Comparison of ENCODE assay signal across 8 cellular contexts in genomic region chr5:141636413-141637265, GRCh38. TPM values are rescaled to one million over a fixed set of nuclear protein-coding genes. Genes with fewer than 3 reads are reported as not detected.
A peak's percentile ranks its signal among the peaks of the same experiment; 100 is the strongest.
DNase-seq lines count a peak whose midpoint lies in the region; ATAC-seq and TF ChIP-seq lines count a peak whose summit lies in the region.

HDAC3 (minus strand) TSS chr5:141636849; CDS start chr5:141636790, 59 bp downstream.
A gene with protein sequence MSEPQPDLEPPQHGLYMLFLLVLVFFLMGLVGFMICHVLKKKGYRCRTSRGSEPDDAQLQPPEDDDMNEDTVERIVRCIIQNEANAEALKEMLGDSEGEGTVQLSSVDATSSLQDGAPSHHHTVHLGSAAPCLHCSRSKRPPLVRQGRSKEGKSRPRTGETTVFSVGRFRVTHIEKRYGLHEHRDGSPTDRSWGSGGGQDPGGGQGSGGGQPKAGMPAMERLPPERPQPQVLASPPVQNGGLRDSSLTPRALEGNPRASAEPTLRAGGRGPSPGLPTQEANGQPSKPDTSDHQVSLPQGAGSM (plus strand): TSS chr5:141636997. CDS start chr5:141638226, 1,229 bp downstream.

- ATAC-seq in GM19035 (IDR thresholded peaks at IDR 0.05; ENCODE audit: unreplicated experiment), result peak; percentile 76
- peak; percentile 72 for ATAC-seq in HG03342 (IDR thresholded peaks at IDR 0.05; ENCODE audit: unreplicated experiment)
- ATAC-seq in left lung, result peak; percentile 98

- TF ChIP-seq CTCF in colonic mucosa (IDR thresholded peaks at IDR 0.05), result no peak
- TF ChIP-seq CTCF in left lung (IDR thresholded peaks at IDR 0.05), result no peak

- peak within 1 kb of the TSS; percentile 78 for H3K4me3 ChIP-seq in colonic mucosa
- peak within 1 kb of the TSS; percentile 68 to 93 for H3K4me3 ChIP-seq in left lung

- no peaks in the 10 kb centered on the region for H3K27me3 ChIP-seq in colonic mucosa
- no peaks in the 10 kb centered on the region for H3K27me3 ChIP-seq in left lung

- peaks cover 13% of the 10 kb centered on the region for H3K4me1 ChIP-seq in colonic mucosa
- H3K4me1 ChIP-seq in left lung, result peaks cover 14 to 47% of the 10 kb centered on the region in 2 donors

- peak within 1 kb of the TSS; percentile 93 to 95 for H3K9ac ChIP-seq in colonic mucosa (ENCODE audit: low read depth in 2 of 2, low read length in 2 of 2)

- H3K36me3 ChIP-seq in colonic mucosa (no peaks in the 10 kb centered on the region), left lung (peaks cover 0 to 17% of the 10 kb centered on the region in 2 donors)

- H3K27ac ChIP-seq in colonic mucosa, result peak within 1 kb of the TSS; percentile 58
- peak within 1 kb of the TSS; percentile 44 to 69 for H3K27ac ChIP-seq in left lung

- DNase-seq in AML-193 (lab: John Stamatoyannopoulos, UW) (peak; percentile 60 to 71), NCI-H510A treated with DMSO at 0.1 percent for 48 hours (lab: John Stamatoyannopoulos, UW) (peak; percentile 59), colonic mucosa (peak; percentile 97), left lung (peak; percentile 95 to 99)
- DNase-seq in activated CD4-positive, alpha-beta T cell treated with anti-CD3 and anti-CD28 coated beads for 48 hours, result peak; percentile 96
- DNase-seq in stimulated activated CD4-positive, alpha-beta T cell treated with anti-CD3 and anti-CD28 coated beads, Interleukin-2, amount 100 ng/mL, for 24 hours, result peak; percentile 96 to 97

- H3K9me3 ChIP-seq in colonic mucosa (no peaks in the 10 kb centered on the region), left lung (no peaks in the 10 kb centered on the region)

- intact Hi-C loops in colonic mucosa (cut with DNase I) (no loop called here), left lung (cut with DNase I) (no loop called here)

RNA-seq across cellular contexts. Expression of gene HDAC3, which starts in this region (rescaled TPM):
- total RNA-seq in colonic mucosa (10 to 100 TPM; 36.6 to 44.0 TPM), left lung (10 to 100 TPM; 41.2 to 50.0 TPM)

RNA-seq across cellular contexts. Expression of the second gene that starts in this region (rescaled TPM):
- total RNA-seq in colonic mucosa, result 1 to 10 TPM; 2.1 to 6.7 TPM
- 1 to 10 TPM; 2.6 to 6.3 TPM for total RNA-seq in left lung

Comparison
In these comparisons a context has a peak if more than half of its experiments do, and no peak if none do; other contexts are left out.
1. Peak in every context shown above with its lines: DNase-seq, ATAC-seq, H3K4me3 ChIP-seq and H3K27ac ChIP-seq.